In genomic region chr1:214503553-214503952, GRCh38 we compare ENCODE assay signal across 1 cellular context.
TF ChIP-seq lines count a peak whose summit lies in the region.

No MANE protein-coding gene starts in this region.

TF ChIP-seq in SK-N-SH, 30 proteins besides CTCF, POLR2A, EP300 and RAD21:
- no peak for TF ChIP-seq USF1 (IDR thresholded peaks at IDR 0.05; ENCODE audit: borderline replicate concordance, low read depth)
- no peak for TF ChIP-seq MAX (IDR thresholded peaks at IDR 0.05; ENCODE audit: low read depth)
- TF ChIP-seq FOSL2 (IDR thresholded peaks at IDR 0.05; ENCODE audit: borderline replicate concordance, low read depth) = no peak
- TF ChIP-seq SIN3A (IDR thresholded peaks at IDR 0.05; ENCODE audit: borderline replicate concordance, low read depth, low read length) = no peak
- TF ChIP-seq RFX5 (IDR thresholded peaks at IDR 0.05; ENCODE audit: low read length) = no peak
- TF ChIP-seq EZH2phosphoT487 (IDR thresholded peaks at IDR 0.05; ENCODE audit: borderline replicate concordance, low read depth) = no peak
- no peak for TF ChIP-seq FOXJ3 (CRISPR knock-in tag; IDR thresholded peaks at IDR 0.05)
- TF ChIP-seq POLR2AphosphoS5 (IDR thresholded peaks at IDR 0.05; ENCODE audit: low read depth, low read length) = no peak
- TF ChIP-seq RCOR1 (IDR thresholded peaks at IDR 0.05; ENCODE audit: low read length) = no peak
- no peak for TF ChIP-seq CHD2 (IDR thresholded peaks at IDR 0.05; ENCODE audit: low read length, partially characterized antibody)
- TF ChIP-seq TAF1 (IDR thresholded peaks at IDR 0.05; ENCODE audit: borderline replicate concordance, low read depth, low read length) = no peak
- no peak for TF ChIP-seq USF2 (IDR thresholded peaks at IDR 0.05; ENCODE audit: borderline replicate concordance, low read depth, low read length)
- no peak for TF ChIP-seq RXRA (IDR thresholded peaks at IDR 0.05; ENCODE audit: borderline replicate concordance, low read depth)
- no peak for TF ChIP-seq GABPA (IDR thresholded peaks at IDR 0.05; ENCODE audit: low read depth)
- no peak for TF ChIP-seq TCF12 (IDR thresholded peaks at IDR 0.05)
- TF ChIP-seq ELF1 (IDR thresholded peaks at IDR 0.05) = no peak
